ENCODE assay signal across 32 cellular contexts in the genomic region with DNA sequence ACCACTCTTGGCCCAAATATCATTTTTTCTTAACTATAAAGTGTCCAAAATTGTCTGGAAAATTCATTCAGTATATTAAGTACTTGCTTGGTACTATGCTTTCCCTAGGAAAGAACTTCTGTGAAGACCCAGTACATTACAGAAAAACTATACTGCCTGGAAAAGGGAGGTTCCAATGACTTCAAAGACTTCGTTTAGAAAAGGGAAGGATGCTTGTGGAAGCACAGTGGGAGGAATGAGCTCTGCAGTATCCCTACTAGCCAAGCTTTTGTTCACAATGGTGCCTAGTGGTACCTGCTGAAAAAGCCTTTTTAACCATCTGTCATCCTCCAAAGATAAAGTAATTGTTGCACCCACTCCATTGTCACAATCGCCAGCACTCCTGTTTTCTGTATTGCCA.
"Had no signal": no experiment of that assay in that cellular context is flagged by ENCODE, and none has a peak within 500 bp of the region (broad histone marks: within the 10 kb centered on the region; RNA-seq: fewer than 3 reads in every experiment).

No MANE protein-coding gene starts in this region.

- H3K36me3 Mint-ChIP-seq: activated CD4-positive, alpha-beta memory T cell treated with anti-CD3 and anti-CD28 coated beads for 36 hours; brain had no signal

- H3K36me3 ChIP-seq: adrenal gland, ascending aorta, breast epithelium, cardiac muscle cell, colonic mucosa had no signal

- H3K27me3 Mint-ChIP-seq: activated CD4-positive, alpha-beta memory T cell treated with anti-CD3 and anti-CD28 coated beads for 36 hours; activated CD4-positive, alpha-beta T cell treated with anti-CD3 and anti-CD28 coated beads for 36 hours; activated CD4-positive, alpha-beta T cell treated with anti-CD3 and anti-CD28 coated beads, Interleukin-2, amount 10 ng/mL, durations not matched to agents 24 days and 14 days; activated CD8-positive, alpha-beta memory T cell treated with anti-CD3 and anti-CD28 coated beads, Interleukin-2, amount 10 ng/mL, durations not matched to agents 7 days and 5 days; activated naive CD8-positive, alpha-beta T cell treated with anti-CD3 and anti-CD28 coated beads for 36 hours; activated naive CD8-positive, alpha-beta T cell treated with anti-CD3 and anti-CD28 coated beads, Interleukin-2, amount 50 U/mL, for 24 hours had no signal

- H3K4me3 ChIP-seq: adrenal gland, ascending aorta, breast epithelium, cardiac muscle cell, colonic mucosa, dorsolateral prefrontal cortex had no signal

- H3K9me3 ChIP-seq: adrenal gland, ascending aorta, breast epithelium, colonic mucosa had no signal

- H3K9me3 Mint-ChIP-seq: activated CD4-positive, alpha-beta memory T cell treated with anti-CD3 and anti-CD28 coated beads for 36 hours; activated naive CD4-positive, alpha-beta T cell treated with anti-CD3 and anti-CD28 coated beads for 36 hours; activated naive CD4-positive, alpha-beta T cell treated with anti-CD3 and anti-CD28 coated beads, Interleukin-2, amount 50 U/mL, for 24 hours; activated naive CD8-positive, alpha-beta T cell treated with anti-CD3 and anti-CD28 coated beads for 36 hours; activated naive CD8-positive, alpha-beta T cell treated with anti-CD3 and anti-CD28 coated beads, Interleukin-2, amount 50 U/mL, for 24 hours; activated T-helper 1 cell treated with anti-CD3 and anti-CD28 coated beads, Interleukin-12 subunit alpha, Interleukin-12 subunit beta, Interleukin-2, Interleukin-4 antibody, amounts not matched to agents 30 ng/mL and 10 ng/mL and 1 ng/mL, durations not matched to agents 14 hours and 24 hours and 36 hours; activated T-helper 2 cell treated with anti-CD3 and anti-CD28 coated beads, Interferon-gamma antibody, Interleukin-2, Interleukin-4, amounts not matched to agents 10 μg/mL and 5 μg/mL and 100 μg/mL, durations not matched to agents 14 hours and 24 hours and 36 hours; brain; endodermal cell; T-helper 2 cell treated with Interferon-gamma antibody and Interleukin-4, amounts not matched to agents 5 μg/mL and 100 μg/mL, for 36 hours had no signal

- DNase-seq: activated CD4-positive, alpha-beta memory T cell treated with anti-CD3 and anti-CD28 coated beads for 36 hours; activated CD4-positive, alpha-beta T cell treated with anti-CD3 and anti-CD28 coated beads for 36 hours; activated CD4-positive, alpha-beta T cell treated with anti-CD3 and anti-CD28 coated beads, Interleukin-2, amount 10 ng/mL, durations not matched to agents 24 days and 14 days; activated CD4-positive, CD25-positive, alpha-beta regulatory T cell; activated CD4-positive, CD25-positive, alpha-beta regulatory T cell treated with anti-CD3 and anti-CD28 coated beads, Interleukin-2, amount 50 U/mL, for 72 hours; activated CD8-positive, alpha-beta memory T cell treated with anti-CD3 and anti-CD28 coated beads, Interleukin-2, amount 10 ng/mL, durations not matched to agents 7 days and 5 days; activated CD8-positive, alpha-beta memory T cell treated with anti-CD3 and anti-CD28 coated beads, Interleukin-2, amount 50 U/mL, for 4 hours; activated CD8-positive, alpha-beta T cell treated with anti-CD3 and anti-CD28 coated beads, Interleukin-2, amount 10 ng/mL, durations not matched to agents 7 days and 5 days; activated effector memory CD4-positive, alpha-beta T cell treated with anti-CD3 and anti-CD28 coated beads, Interleukin-2, amount 50 U/mL, for 16 hours; activated naive CD4-positive, alpha-beta T cell treated with anti-CD3 and anti-CD28 coated beads for 36 hours; activated naive CD8-positive, alpha-beta T cell treated with anti-CD3 and anti-CD28 coated beads for 36 hours; activated naive CD8-positive, alpha-beta T cell treated with anti-CD3 and anti-CD28 coated beads, Interleukin-2, amount 50 U/mL, for 24 hours; activated T-cell treated with anti-CD3 and anti-CD28 coated beads, Interleukin-2, amount 50 U/mL, for 1 hour; activated T-cell treated with anti-CD3 and anti-CD28 coated beads, Interleukin-2, amount 50 U/mL, for 48 hours; central memory CD4-positive, alpha-beta T cell; cerebellar nuclear complex; colonic mucosa; dorsolateral prefrontal cortex; effector memory CD4-positive, alpha-beta T cell; endodermal cell; head of caudate nucleus; T-helper 17 cell had no signal

- H3K4me1 ChIP-seq: ascending aorta, breast epithelium, colonic mucosa had no signal

- H3K4me3 Mint-ChIP-seq: activated CD4-positive, alpha-beta memory T cell treated with anti-CD3 and anti-CD28 coated beads for 36 hours; activated CD4-positive, alpha-beta T cell treated with anti-CD3 and anti-CD28 coated beads for 36 hours; activated CD4-positive, alpha-beta T cell treated with anti-CD3 and anti-CD28 coated beads, Interleukin-2, amount 10 ng/mL, durations not matched to agents 24 days and 14 days; activated CD8-positive, alpha-beta memory T cell treated with anti-CD3 and anti-CD28 coated beads, Interleukin-2, amount 10 ng/mL, durations not matched to agents 7 days and 5 days; activated CD8-positive, alpha-beta T cell treated with anti-CD3 and anti-CD28 coated beads, Interleukin-2, amount 10 ng/mL, durations not matched to agents 7 days and 5 days; activated naive CD4-positive, alpha-beta T cell treated with anti-CD3 and anti-CD28 coated beads for 36 hours; activated naive CD4-positive, alpha-beta T cell treated with anti-CD3 and anti-CD28 coated beads, Interleukin-2, amount 50 U/mL, for 24 hours; activated naive CD8-positive, alpha-beta T cell treated with anti-CD3 and anti-CD28 coated beads for 36 hours; activated naive CD8-positive, alpha-beta T cell treated with anti-CD3 and anti-CD28 coated beads, Interleukin-2, amount 50 U/mL, for 24 hours; activated T-helper 1 cell treated with anti-CD3 and anti-CD28 coated beads, Interleukin-12 subunit alpha, Interleukin-12 subunit beta, Interleukin-2, Interleukin-4 antibody, amounts not matched to agents 30 ng/mL and 10 ng/mL and 1 ng/mL, durations not matched to agents 14 hours and 24 hours and 36 hours; brain; endodermal cell; T-helper 17 cell; T-helper 2 cell treated with Interferon-gamma antibody and Interleukin-4, amounts not matched to agents 5 μg/mL and 100 μg/mL, for 36 hours had no signal

- H3K4me1 Mint-ChIP-seq: brain, T-helper 17 cell had no signal

- H3K27me3 ChIP-seq: adrenal gland, ascending aorta, breast epithelium, cardiac muscle cell, colonic mucosa, dorsolateral prefrontal cortex had no signal

- H3K27ac Mint-ChIP-seq: activated CD4-positive, alpha-beta memory T cell treated with anti-CD3 and anti-CD28 coated beads for 36 hours; activated CD4-positive, alpha-beta T cell treated with anti-CD3 and anti-CD28 coated beads for 36 hours; activated CD4-positive, alpha-beta T cell treated with anti-CD3 and anti-CD28 coated beads, Interleukin-2, amount 10 ng/mL, durations not matched to agents 24 days and 14 days; activated CD8-positive, alpha-beta memory T cell treated with anti-CD3 and anti-CD28 coated beads, Interleukin-2, amount 10 ng/mL, durations not matched to agents 7 days and 5 days; activated CD8-positive, alpha-beta T cell treated with anti-CD3 and anti-CD28 coated beads, Interleukin-2, amount 10 ng/mL, durations not matched to agents 7 days and 5 days; activated naive CD4-positive, alpha-beta T cell treated with anti-CD3 and anti-CD28 coated beads for 36 hours; activated naive CD4-positive, alpha-beta T cell treated with anti-CD3 and anti-CD28 coated beads, Interleukin-2, amount 50 U/mL, for 24 hours; activated naive CD8-positive, alpha-beta T cell treated with anti-CD3 and anti-CD28 coated beads for 36 hours; activated naive CD8-positive, alpha-beta T cell treated with anti-CD3 and anti-CD28 coated beads, Interleukin-2, amount 50 U/mL, for 24 hours; activated T-helper 1 cell treated with anti-CD3 and anti-CD28 coated beads, Interleukin-12 subunit alpha, Interleukin-12 subunit beta, Interleukin-2, Interleukin-4 antibody, amounts not matched to agents 30 ng/mL and 10 ng/mL and 1 ng/mL, durations not matched to agents 14 hours and 24 hours and 36 hours; activated T-helper 2 cell treated with anti-CD3 and anti-CD28 coated beads, Interferon-gamma antibody, Interleukin-2, Interleukin-4, amounts not matched to agents 10 μg/mL and 5 μg/mL and 100 μg/mL, durations not matched to agents 14 hours and 24 hours and 36 hours; brain; endodermal cell; T-helper 17 cell; T-helper 2 cell treated with Interferon-gamma antibody and Interleukin-4, amounts not matched to agents 5 μg/mL and 100 μg/mL, for 36 hours had no signal

- H3K27ac ChIP-seq: ascending aorta, breast epithelium, cardiac muscle cell, colonic mucosa, dorsolateral prefrontal cortex had no signal

- ATAC-seq: activated CD4-positive, alpha-beta T cell treated with anti-CD3 and anti-CD28 coated beads for 36 hours; activated CD8-positive, alpha-beta memory T cell treated with anti-CD3 and anti-CD28 coated beads, Interleukin-2, amount 10 ng/mL, durations not matched to agents 7 days and 5 days; activated CD8-positive, alpha-beta T cell treated with anti-CD3 and anti-CD28 coated beads, Interleukin-2, amount 10 ng/mL, durations not matched to agents 7 days and 5 days; activated naive CD8-positive, alpha-beta T cell treated with anti-CD3 and anti-CD28 coated beads, Interleukin-2, amount 50 U/mL, for 24 hours; esophagus mucosa; T-helper 17 cell had no signal
